Comparison of ENCODE assay signal across 9 cellular contexts in genomic region chr1:200258447-200259375, GRCh38.
DNase-seq lines count a peak whose midpoint lies in the region; ATAC-seq and TF ChIP-seq lines count a peak whose summit lies in the region.
"Had no signal": no experiment of that assay in that cellular context is flagged by ENCODE, and none has a peak within 500 bp of the region (broad histone marks: within the 10 kb centered on the region; RNA-seq: fewer than 3 reads in every experiment).

No MANE protein-coding gene starts in this region.

- no peak overlapping the region for H4K5ac ChIP-seq in H9 (ENCODE audit: insufficient read length, low read depth, low read length)

- no peak overlapping the region for H2BK12ac ChIP-seq in H9 (ENCODE audit: insufficient read length, low read depth, low read length)

- no peak overlapping the region for H4K8ac ChIP-seq in H9 (replicated peaks; ENCODE audit: insufficient read length, low read depth, low read length)

- H2BK20ac ChIP-seq in H9 (ENCODE audit: low read depth, low read length, poor library complexity, severe bottlenecking): no peak overlapping the region

- no peaks in the 10 kb centered on the region for H3K9me3 Mint-ChIP-seq in H9

- H4K20me1 ChIP-seq in H9 (ENCODE audit: control insufficient read depth, insufficient read depth, insufficient read length): no peaks in the 10 kb centered on the region

- no peaks in the 10 kb centered on the region for H3K4me1 Mint-ChIP-seq in H9

- H4K91ac ChIP-seq in H9 (ENCODE audit: insufficient read length, low read depth, low read length): no peak overlapping the region

- in situ Hi-C loops in Panc1 (cut with HindIII; ENCODE audit: low pct_unique_long_range_greater_than_20kb, low sequenced_read_pairs): no loop called here

- H3K27me3 ChIP-seq in H9 (ENCODE audit: insufficient read depth, low read length): no peaks in the 10 kb centered on the region
- no peaks in the 10 kb centered on the region for H3K27me3 ChIP-seq in Panc1 (ENCODE audit: control insufficient read depth, insufficient read depth, low read length)

- no peak overlapping the region for H3K27ac Mint-ChIP-seq in H9

- no TSS peak for BruUV-seq in Panc1 (replicated peaks; lab: Mats Ljungman, UMichigan)

- H3K79me2 ChIP-seq in H9 (ENCODE audit: insufficient read depth, low read length): no peaks in the 10 kb centered on the region
- H3K79me2 ChIP-seq: parathyroid adenoma had no signal

- no peaks in the 10 kb centered on the region for H3K36me3 ChIP-seq in Panc1 (ENCODE audit: control insufficient read depth, insufficient read depth, low read length)

- no peak overlapping the region for H2AK5ac ChIP-seq in H9 (ENCODE audit: insufficient read length, low read length)

- POLR2A ChIA-PET in Panc1 (lab: Charles Lee): no interaction called here

- H3K4me3 Mint-ChIP-seq in H9: no peak overlapping the region

- H3K27ac ChIP-seq in H9 (ENCODE audit: insufficient read length, low read depth, low read length) (no peak overlapping the region), Panc1 (ENCODE audit: low read length) (no peak overlapping the region)
- H3K27ac ChIP-seq: parathyroid adenoma had no signal

- no peaks in the 10 kb centered on the region for H3K23me2 ChIP-seq in H9 (ENCODE audit: insufficient read length, low read depth, low read length, poor library complexity, severe bottlenecking)

- H3K27me3 Mint-ChIP-seq in H9 (ENCODE audit: low read depth): no peaks in the 10 kb centered on the region

- intact Hi-C loops in Panc1 (cut with micrococcal nuclease; ENCODE audit: unreplicated experiment): no loop called here

- H3K4me1 ChIP-seq in H9 (ENCODE audit: insufficient read depth, low read length): no peaks in the 10 kb centered on the region
- H3K4me1 ChIP-seq in Panc1 (ENCODE audit: control insufficient read depth, insufficient read depth, low read length): no peaks in the 10 kb centered on the region
- H3K4me1 ChIP-seq: parathyroid adenoma had no signal

- H2BK15ac ChIP-seq in H9 (ENCODE audit: low read depth, low read length): no peak overlapping the region

- H2BK120ac ChIP-seq in H9 (ENCODE audit: low read depth, low read length, poor library complexity, severe bottlenecking): no peak overlapping the region

- CTCF ChIA-PET in Panc1 (lab: Charles Lee): interaction anchor here (0.6 kb wide), 1 partner anchor 1555 kb away, joined by 3 read pairs; no protein-coding TSS in a partner anchor

- H3K9ac ChIP-seq in H9 (ENCODE audit: extremely low read depth, insufficient read length, low read length): no peak overlapping the region
- H3K9ac ChIP-seq: parathyroid adenoma had no signal

- H3T11ph ChIP-seq in H9 (ENCODE audit: low read length): no peak overlapping the region

- no peaks in the 10 kb centered on the region for H3K36me3 Mint-ChIP-seq in H9 (ENCODE audit: insufficient read depth in 1 of 3, low read depth in 3 of 3)

- no peak overlapping the region for H3K56ac ChIP-seq in H9 (ENCODE audit: insufficient read length, low read depth, low read length)

- TF ChIP-seq CTCF in H9 (conservative IDR thresholded peaks at IDR 0.05) (peak; percentile 59; the same call in 2 of the 3 replicates), Panc1 (IDR thresholded peaks at IDR 0.05) (peak; percentile 79)

- H3K23ac ChIP-seq in H9 (ENCODE audit: insufficient read length, low read depth, low read length): no peak overlapping the region

- DNase-seq in DMS 273 (lab: John Stamatoyannopoulos, UW; ENCODE audit: unreplicated experiment) (peak; percentile 58), DMS 273 treated with DMSO at 0.1 percent for 48 hours (lab: John Stamatoyannopoulos, UW) (no peak), H9 (no peak), Panc1 (ENCODE audit: low read depth, low spot score) (no peak), fibroblast of peridontal ligament (ENCODE audit: extremely low read depth) (peak; percentile 15), activated gamma-delta T cell (lab: John Stamatoyannopoulos, UW) (no peak)
- DNase-seq in central memory CD4-positive, alpha-beta T cell: no peak

- no peaks in the 10 kb centered on the region for H3K9me3 ChIP-seq in H9 (ENCODE audit: control insufficient read depth, low read depth, low read length)
- H3K9me3 ChIP-seq in Panc1 (ENCODE audit: control insufficient read depth, insufficient read depth, low read depth, low read length): no peaks in the 10 kb centered on the region

- no peaks in the 10 kb centered on the region for H3K79me1 ChIP-seq in H9 (ENCODE audit: insufficient read depth, low read depth, low read length, poor library complexity, severe bottlenecking)

- H3K4me3 ChIP-seq in Panc1 (ENCODE audit: low read depth in 2 of 2, low read length in 2 of 2): no peak overlapping the region

- no CpG with 5 or more reads among the region's 10 CpGs for WGBS in H9 (ENCODE audit: extremely low coverage, insufficient read length, low lambda C conversion rate)

- no peak overlapping the region for H3K4me2 ChIP-seq in H9 (ENCODE audit: insufficient read depth, insufficient read length, low read length)

- no peak overlapping the region for H3K4ac ChIP-seq in H9 (ENCODE audit: low read depth, low read length)

- no peak overlapping the region for H3K14ac ChIP-seq in H9 (ENCODE audit: insufficient read depth, low read length)

- no peak overlapping the region for H3K18ac ChIP-seq in H9 (ENCODE audit: insufficient read length, low read depth, low read length)

- ATAC-seq in Panc1 (peak; percentile 86), esophagus mucosa (no peak)

- no peak overlapping the region for H2BK5ac ChIP-seq in H9 (ENCODE audit: insufficient read length, low read length)

- H2AFZ ChIP-seq in H9 (ENCODE audit: low read length): no peak overlapping the region
- H2AFZ ChIP-seq: parathyroid adenoma had no signal

Comparison
In these comparisons a context has a peak if more than half of its experiments do, and no peak if none do; other contexts are left out.
1. DNase-seq: peak in DMS 273 (single experiment) and fibroblast of peridontal ligament (single experiment); none in DMS 273 treated with DMSO at 0.1 percent for 48 hours (single experiment), H9 (single experiment), Panc1 (single experiment), activated gamma-delta T cell (single experiment) and central memory CD4-positive, alpha-beta T cell (single experiment).